ENCODE assay signal across 8 cellular contexts in the genomic region with DNA sequence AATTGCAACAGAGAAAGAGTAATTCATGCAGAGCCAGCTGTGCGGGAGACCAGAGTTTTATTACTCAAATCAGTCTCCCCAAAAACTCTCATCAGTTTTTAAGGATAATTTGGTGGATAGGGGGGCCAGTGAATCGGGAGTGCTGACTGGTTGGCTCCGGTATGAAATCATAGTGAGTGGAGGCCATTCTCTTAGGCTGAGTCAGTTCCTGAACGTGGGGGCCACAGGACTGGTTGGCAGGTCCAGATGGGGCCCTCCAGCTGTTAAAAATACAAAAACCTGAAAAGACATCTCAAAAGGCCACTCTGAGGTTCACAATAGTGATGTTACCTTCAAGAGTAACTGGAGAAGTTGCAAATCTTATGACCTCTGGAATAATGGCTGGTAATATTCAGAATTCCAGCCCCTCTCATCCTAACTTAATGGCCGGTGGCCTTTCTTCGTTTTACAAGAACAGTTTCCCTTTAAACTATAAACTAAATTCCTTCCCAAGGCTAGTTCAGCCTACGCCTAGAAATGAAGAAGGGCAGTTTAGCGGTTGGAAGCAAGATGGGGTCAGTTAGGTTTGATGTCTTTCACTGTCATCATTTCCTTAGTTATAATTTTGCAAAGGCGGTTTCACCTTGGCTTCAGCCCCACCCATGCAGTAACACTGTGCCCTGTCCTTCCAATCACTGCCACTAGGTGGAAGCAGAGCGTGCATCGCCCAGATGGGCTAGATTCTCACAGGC. TPM values are rescaled to one million over a fixed set of nuclear protein-coding genes. Genes with fewer than 3 reads are reported as not detected.
DNase-seq lines count a peak whose midpoint lies in the region; ATAC-seq and TF ChIP-seq lines count a peak whose summit lies in the region.

No MANE protein-coding gene starts in this region.

- in situ Hi-C loops in transverse colon (cut with MboI; ENCODE audit: low pct_ligation_motif_present in 1 of 4, low pct_unique_long_range_greater_than_20kb in 1 of 4, low sequenced_read_pairs in 3 of 4) = no loop called here

- TF ChIP-seq POLR2A in gastroesophageal sphincter (IDR thresholded peaks at IDR 0.05) (no peak), transverse colon (IDR thresholded peaks at IDR 0.05) (no peak)

- no peaks in the 10 kb centered on the region for H3K27me3 Mint-ChIP-seq in osteocyte (ENCODE audit: unreplicated experiment)

- no peak overlapping the region for H3K4me2 ChIP-seq in Karpas-422 (ENCODE audit: low read depth, low read length, poor library complexity, severe bottlenecking)

- no peaks in the 10 kb centered on the region for H3K9me2 ChIP-seq in Karpas-422 (replicated peaks; ENCODE audit: insufficient read depth, low read length)

- H3K9ac ChIP-seq in Karpas-422 (ENCODE audit: low read length) = no peak overlapping the region

- DNase-seq in GDM1 (lab: John Stamatoyannopoulos, UW) (peak; percentile 63), Karpas-422 (peak; percentile 91), SJSA1 (ENCODE audit: low read depth in 1 of 2, low spot score in 2 of 2) (peak; percentile 56 to 79), osteocyte (ENCODE audit: extremely low spot score, unreplicated experiment) (peak; percentile 93), transverse colon (peak; percentile 92)
- peak; percentile 95 for DNase-seq in activated effector memory CD4-positive, alpha-beta T cell treated with anti-CD3 and anti-CD28 coated beads, Interleukin-2, amount 50 U/mL, for 16 hours

- H3K4me3 ChIP-seq in Karpas-422 (ENCODE audit: low read length) = no peak overlapping the region
- no peak overlapping the region for H3K4me3 ChIP-seq in SJSA1
- no peak overlapping the region for H3K4me3 ChIP-seq in gastroesophageal sphincter
- H3K4me3 ChIP-seq in transverse colon = no peak overlapping the region

- H3K9me3 ChIP-seq in Karpas-422 (ENCODE audit: low read length) (no peaks in the 10 kb centered on the region), SJSA1 (replicated peaks) (no peaks in the 10 kb centered on the region), gastroesophageal sphincter (no peaks in the 10 kb centered on the region), transverse colon (no peaks in the 10 kb centered on the region)

- H3K79me2 ChIP-seq in Karpas-422 (ENCODE audit: low read length) = no peaks in the 10 kb centered on the region

- H4K20me1 ChIP-seq in Karpas-422 (ENCODE audit: insufficient read depth, low read depth, low read length) = no peaks in the 10 kb centered on the region

- no peak overlapping the region for H2AFZ ChIP-seq in Karpas-422 (ENCODE audit: low read length)

- intact Hi-C loops in transverse colon (cut with DNase I; ENCODE audit: low total_unique reads) = loop anchor here (2.0 kb wide), 1 partner anchor 44 kb away; no protein-coding TSS in a partner anchor

- H3K27ac ChIP-seq in Karpas-422 (ENCODE audit: low read length) (no peak overlapping the region), SJSA1 (no peak overlapping the region), gastroesophageal sphincter (no peak overlapping the region), transverse colon (peak overlapping the region; percentile 25 to 72 (median 40))

- peaks cover 6% of the 10 kb centered on the region for H3K4me1 ChIP-seq in Karpas-422 (ENCODE audit: low read length)
- H3K4me1 ChIP-seq in SJSA1 (replicated peaks) = peaks cover 8% of the 10 kb centered on the region
- H3K4me1 ChIP-seq in gastroesophageal sphincter = peaks cover 0 to 35% (median 3%) of the 10 kb centered on the region in 3 donors
- peaks cover 7 to 42% (median 21%) of the 10 kb centered on the region in 4 donors for H3K4me1 ChIP-seq in transverse colon

- H3K36me3 Mint-ChIP-seq in osteocyte (ENCODE audit: unreplicated experiment) = no peaks in the 10 kb centered on the region

- no peak overlapping the region for H3K4me3 Mint-ChIP-seq in osteocyte (ENCODE audit: unreplicated experiment)

- no peak overlapping the region for H3K27ac Mint-ChIP-seq in osteocyte (ENCODE audit: unreplicated experiment)

- WGBS in gastroesophageal sphincter (ENCODE audit: low coverage in 1 of 2), 2 donors = 39% methylated on average over 4 to 6 of the region's 11 CpGs
- 39 to 67% methylated on average over 3 to 11 of the region's 11 CpGs for WGBS in transverse colon (ENCODE audit: low coverage in 1 of 2), 2 donors

- TF ChIP-seq EP300 in gastroesophageal sphincter (IDR thresholded peaks at IDR 0.05) = no peak
- no peak for TF ChIP-seq EP300 in transverse colon (IDR thresholded peaks at IDR 0.05; ENCODE audit: low read depth)

- TF ChIP-seq CTCF in gastroesophageal sphincter (IDR thresholded peaks at IDR 0.05) (peak; percentile 83 to 96 (median 88)), osteocyte (IDR thresholded peaks at IDR 0.05) (peak; percentile 88), transverse colon (IDR thresholded peaks at IDR 0.05) (peak; percentile 81 to 92 (median 91))

- ATAC-seq in gastroesophageal sphincter (peak; percentile 46), GM21381 (IDR thresholded peaks at IDR 0.05; ENCODE audit: unreplicated experiment) (no peak)

- peaks cover 31% of the 10 kb centered on the region for H3K4me1 Mint-ChIP-seq in osteocyte (ENCODE audit: unreplicated experiment)

- H3K36me3 ChIP-seq in Karpas-422 (ENCODE audit: insufficient read depth, low read length) (no peaks in the 10 kb centered on the region), SJSA1 (peaks cover 4% of the 10 kb centered on the region), gastroesophageal sphincter (no peaks in the 10 kb centered on the region), transverse colon (no peaks in the 10 kb centered on the region)

- H3K27me3 ChIP-seq in Karpas-422 (ENCODE audit: low read length) (no peaks in the 10 kb centered on the region), SJSA1 (replicated peaks) (no peaks in the 10 kb centered on the region), gastroesophageal sphincter (no peaks in the 10 kb centered on the region), transverse colon (no peaks in the 10 kb centered on the region)

- no peaks in the 10 kb centered on the region for H3K9me3 Mint-ChIP-seq in osteocyte (ENCODE audit: unreplicated experiment)

RNA-seq across cellular contexts. Expression of gene MICA, which starts 6.8 kb away (rescaled TPM):
- not detected in 2 replicates for total RNA-seq in Karpas-422 (2014; rRNA removed; shearing (Covaris generic); ENCODE audit: low replicate concordance)
- 36.1 and 41.7 TPM in 2 replicates for total RNA-seq in SJSA1 (2014; rRNA removed; shearing (Covaris generic))
- total RNA-seq in gastroesophageal sphincter (10 to 100 TPM; 17.4 to 33.2 (median 22.1) TPM), osteocyte (32.2 and 33.0 TPM in 2 replicates), transverse colon (10 to 100 TPM in 3 of 4 donors, 1 to 10 TPM in 1; 7.8 to 45.3 (median 19.9) TPM)

RNA-seq across cellular contexts. Expression of gene HLA-B, which starts 39.6 kb away (rescaled TPM):
- total RNA-seq in Karpas-422 (2014; rRNA removed; shearing (Covaris generic); ENCODE audit: low replicate concordance) = 1,556 and 2,615 TPM in 2 replicates
- total RNA-seq in SJSA1 (2014; rRNA removed; shearing (Covaris generic)) = 3,537 and 4,578 TPM in 2 replicates
- 100 to 1,000 TPM; 299 to 991 (median 620) TPM for total RNA-seq in gastroesophageal sphincter
- 642 and 768 TPM in 2 replicates for total RNA-seq in osteocyte
- 1,000 to 10,000 TPM in 3 of 4 donors, 100 to 1,000 TPM in 1; 915 to 3,432 (median 2,814) TPM for total RNA-seq in transverse colon

Comparison
In these comparisons a context has a peak if more than half of its experiments do, and no peak if none do; other contexts are left out.
1. H3K27ac ChIP-seq: peak in transverse colon (4 of 4); none in Karpas-422 (single experiment), SJSA1 (single experiment) and gastroesophageal sphincter (0 of 4).
2. Peak in every context shown above with its lines, with median percentiles within 50 percentile points of each other: DNase-seq and CTCF ChIP-seq.